10 cellular contexts compared by ENCODE assay signal in genomic region chr7:101740981-101741725, GRCh38.
A peak's percentile ranks its signal among the peaks of the same experiment; 100 is the strongest.
DNase-seq lines count a peak whose midpoint lies in the region; ATAC-seq and TF ChIP-seq lines count a peak whose summit lies in the region.
"Had no signal": no experiment of that assay in that cellular context is flagged by ENCODE, and none has a peak within 500 bp of the region (broad histone marks: within the 10 kb centered on the region; RNA-seq: fewer than 3 reads in every experiment).

No MANE protein-coding gene starts in this region.

- no peaks in the 10 kb centered on the region for H3K36me3 ChIP-seq in H7 (replicated peaks; ENCODE audit: control insufficient read depth, insufficient read depth, low read length)
- H3K36me3 ChIP-seq in OCI-LY1 (ENCODE audit: insufficient read depth, low read length), result no peaks in the 10 kb centered on the region
- no peaks in the 10 kb centered on the region for H3K36me3 ChIP-seq in naive thymus-derived CD4-positive, alpha-beta T cell (ENCODE audit: control insufficient read depth in 2 of 3, insufficient read depth in 3 of 3, low read length in 3 of 3)

- TF ChIP-seq CTCF in OCI-LY1 (IDR thresholded peaks at IDR 0.05; ENCODE audit: low read length), result no peak

- no peaks in the 10 kb centered on the region for H3K79me2 ChIP-seq in OCI-LY1 (ENCODE audit: insufficient read depth, low read length)

- H3K27ac Mint-ChIP-seq in naive thymus-derived CD4-positive, alpha-beta T cell, result peak overlapping the region in 8 of 9 donors; percentile 39 to 90 (median 63)

- H3K4me3 ChIP-seq in H7 (ENCODE audit: insufficient read depth, low read depth, low read length), result no peak overlapping the region
- peak overlapping the region; percentile 39 for H3K4me3 ChIP-seq in OCI-LY1 (ENCODE audit: low read depth, low read length, poor library complexity, severe bottlenecking)
- no peak overlapping the region for H3K4me3 ChIP-seq in naive thymus-derived CD4-positive, alpha-beta T cell (ENCODE audit: low read length)
- H3K4me3 ChIP-seq: A549 had no signal

- POLR2A ChIA-PET in naive thymus-derived CD4-positive, alpha-beta T cell (lab: Charles Lee), result interaction anchor here (1.0 kb wide), 1 partner anchor 546 kb away, joined by 3 read pairs; no protein-coding TSS in a partner anchor

- no peak overlapping the region for H2AFZ ChIP-seq in OCI-LY1 (ENCODE audit: low read length)

- H3K4me1 ChIP-seq in OCI-LY1 (ENCODE audit: insufficient read depth, low read length, severe bottlenecking), result peaks cover 71% of the 10 kb centered on the region
- H3K4me1 ChIP-seq in naive thymus-derived CD4-positive, alpha-beta T cell (ENCODE audit: control insufficient read depth in 2 of 2, insufficient read depth in 2 of 2, low read length in 2 of 2), result peaks cover 0 to 17% of the 10 kb centered on the region in 2 donors

- H3K9me3 ChIP-seq in OCI-LY1 (ENCODE audit: low read length), result no peaks in the 10 kb centered on the region
- H3K9me3 ChIP-seq in naive thymus-derived CD4-positive, alpha-beta T cell (ENCODE audit: control insufficient read depth in 2 of 3, low read length in 3 of 3), result no peaks in the 10 kb centered on the region
- H3K9me3 ChIP-seq: A549 had no signal

- H3K4me3 Mint-ChIP-seq in naive thymus-derived CD4-positive, alpha-beta T cell, result peak overlapping the region; percentile 9 to 76 (median 46)

- peaks cover 11% of the 10 kb centered on the region for H3F3A ChIP-seq in OCI-LY1 (ENCODE audit: insufficient read depth, low read length)

- no peaks in the 10 kb centered on the region for H3K9me2 ChIP-seq in OCI-LY1 (ENCODE audit: low read depth, low read length)

- peak overlapping the region; percentile 62 for H3K9ac ChIP-seq in OCI-LY1 (ENCODE audit: low read length)

- peak overlapping the region; percentile 63 for H3K4me2 ChIP-seq in OCI-LY1 (ENCODE audit: low read length)
- H3K4me2 ChIP-seq: A549 had no signal

- no peaks in the 10 kb centered on the region for H3K36me3 Mint-ChIP-seq in naive thymus-derived CD4-positive, alpha-beta T cell

- peak; percentile 8 for ATAC-seq in activated CD4-positive, CD25-positive, alpha-beta regulatory T cell treated with anti-CD3 and anti-CD28 coated beads, Interleukin-2, amount 50 U/mL, for 24 hours
- peak; percentile 36 for ATAC-seq in naive thymus-derived CD4-positive, alpha-beta T cell
- ATAC-seq in HG02840 (IDR thresholded peaks at IDR 0.05; ENCODE audit: low FRiP score, unreplicated experiment) (no peak), HG03565 (IDR thresholded peaks at IDR 0.05; ENCODE audit: unreplicated experiment) (no peak)
- ATAC-seq: A549 had no signal

- H3K27me3 Mint-ChIP-seq in naive thymus-derived CD4-positive, alpha-beta T cell, result no peaks in the 10 kb centered on the region

- peak overlapping the region; percentile 99 for H3K27ac ChIP-seq in OCI-LY1 (ENCODE audit: low read depth, low read length, poor library complexity, severe bottlenecking)
- no peak overlapping the region for H3K27ac ChIP-seq in naive thymus-derived CD4-positive, alpha-beta T cell (ENCODE audit: low read depth, low read length)

- CTCF ChIA-PET in naive thymus-derived CD4-positive, alpha-beta T cell (lab: Charles Lee), result interaction anchor here (1.3 to 2.6 kb wide), 2 partner anchors 73 to 76 kb away, joined by 3 to 13 read pairs; partner anchors contain the start of gene CUX1

- no peaks in the 10 kb centered on the region for H3K9me3 Mint-ChIP-seq in naive thymus-derived CD4-positive, alpha-beta T cell

- no peak for DNase-seq in activated CD4-positive, CD25-positive, alpha-beta regulatory T cell (lab: John Stamatoyannopoulos, UW)
- peak; percentile 17 for DNase-seq in H7
- peak in 3 of 9 donors; percentile 11 to 21 (median 14) for DNase-seq in naive thymus-derived CD4-positive, alpha-beta T cell
- DNase-seq in effector CD4-positive, alpha-beta T cell, result no peak
- DNase-seq: NCI-H1417 had no signal

- no peaks in the 10 kb centered on the region for H3K27me3 ChIP-seq in H7 (ENCODE audit: control insufficient read depth, insufficient read depth, low read length)
- no peaks in the 10 kb centered on the region for H3K27me3 ChIP-seq in OCI-LY1 (ENCODE audit: insufficient read depth, low read length)
- H3K27me3 ChIP-seq in naive thymus-derived CD4-positive, alpha-beta T cell (ENCODE audit: control insufficient read depth in 2 of 2, insufficient read depth in 2 of 2, low read length in 2 of 2), result no peaks in the 10 kb centered on the region

- H4K20me1 ChIP-seq in OCI-LY1 (ENCODE audit: insufficient read depth, low read length), result no peaks in the 10 kb centered on the region

- intact Hi-C loops in naive thymus-derived CD4-positive, alpha-beta T cell (cut with micrococcal nuclease), result loop anchor here (5.0 kb wide), 2 partner anchors 54 to 496 kb away; no protein-coding TSS in a partner anchor

- peaks cover 7 to 39% (median 18%) of the 10 kb centered on the region in 7 donors for H3K4me1 Mint-ChIP-seq in naive thymus-derived CD4-positive, alpha-beta T cell

Comparison
In these comparisons a context has a peak if more than half of its experiments do, and no peak if none do; other contexts are left out.
1. ATAC-seq: peak in activated CD4-positive, CD25-positive, alpha-beta regulatory T cell treated with anti-CD3 and anti-CD28 coated beads, Interleukin-2, amount 50 U/mL, for 24 hours (2 of 2) and naive thymus-derived CD4-positive, alpha-beta T cell (single experiment); none in HG02840 (single experiment) and HG03565 (single experiment).